Comparison of ENCODE assay signal across 8 cellular contexts in genomic region chr5:33891731-33892418, GRCh38. TPM values are rescaled to one million over a fixed set of nuclear protein-coding genes. Genes with fewer than 3 reads are reported as not detected.
DNase-seq lines count a peak whose midpoint lies in the region; ATAC-seq and TF ChIP-seq lines count a peak whose summit lies in the region.

Gene ADAMTS12 (minus strand): TSS chr5:33891990. CDS start chr5:33891856, 134 bp downstream.

- TF ChIP-seq CTCF in glutamatergic neuron (IDR thresholded peaks at IDR 0.05; ENCODE audit: partially characterized antibody, unreplicated experiment) (no peak), progenitor cell of endocrine pancreas (IDR thresholded peaks at IDR 0.05; ENCODE audit: unreplicated experiment) (no peak)

- H3K4me1 Mint-ChIP-seq in glutamatergic neuron (ENCODE audit: low read depth, unreplicated experiment) (peaks cover 2% of the 10 kb centered on the region), progenitor cell of endocrine pancreas (ENCODE audit: low read depth) (peaks cover 31% of the 10 kb centered on the region)

- H3K36me3 Mint-ChIP-seq in glutamatergic neuron (ENCODE audit: unreplicated experiment): no peaks in the 10 kb centered on the region
- H3K36me3 Mint-ChIP-seq in progenitor cell of endocrine pancreas (ENCODE audit: insufficient read depth): no peaks in the 10 kb centered on the region

- ATAC-seq in GM19438 (IDR thresholded peaks at IDR 0.05; ENCODE audit: low read depth, unreplicated experiment) (peak; percentile 41), HG02981 (IDR thresholded peaks at IDR 0.05; ENCODE audit: unreplicated experiment) (no peak), HG03108 (IDR thresholded peaks at IDR 0.05; ENCODE audit: unreplicated experiment) (no peak)

- H3K4me3 Mint-ChIP-seq in glutamatergic neuron (ENCODE audit: unreplicated experiment) (peak within 1 kb of the TSS; percentile 89), progenitor cell of endocrine pancreas (ENCODE audit: low read depth) (peak within 1 kb of the TSS; percentile 80)

- H3K27ac Mint-ChIP-seq in glutamatergic neuron (ENCODE audit: unreplicated experiment) (no peak within 1 kb of the TSS), progenitor cell of endocrine pancreas (peak within 1 kb of the TSS; percentile 89)

- H3K27me3 Mint-ChIP-seq in glutamatergic neuron (ENCODE audit: unreplicated experiment): peaks cover 3% of the 10 kb centered on the region
- peaks cover 7% of the 10 kb centered on the region for H3K27me3 Mint-ChIP-seq in progenitor cell of endocrine pancreas

- DNase-seq in SK-N-DZ (ENCODE audit: low spot score): peak; percentile 27
- peak; percentile 54 for DNase-seq in glutamatergic neuron
- DNase-seq in progenitor cell of endocrine pancreas (ENCODE audit: low spot score, unreplicated experiment): peak; percentile 34
- no peak for DNase-seq in OCI-M2 (lab: John Stamatoyannopoulos, UW; ENCODE audit: unreplicated experiment)
- no peak for DNase-seq in stimulated activated CD4-positive, alpha-beta T cell treated with anti-CD3 and anti-CD28 coated beads, Interleukin-15, amount 100 ng/mL, for 24 hours

- peaks cover 1% of the 10 kb centered on the region for H3K9me3 Mint-ChIP-seq in glutamatergic neuron (ENCODE audit: unreplicated experiment)
- no peaks in the 10 kb centered on the region for H3K9me3 Mint-ChIP-seq in progenitor cell of endocrine pancreas (ENCODE audit: low read depth)

RNA-seq across cellular contexts. Expression of gene ADAMTS12, which starts in this region (rescaled TPM):
- 4.6 and 11.2 TPM in 2 replicates for polyA plus RNA-seq in SK-N-DZ (2014; cell fraction: cytosol; rRNA removed)
- 3.7 and 7.4 TPM in 2 replicates for polyA plus RNA-seq in SK-N-DZ (2014; cell fraction: nucleus; rRNA removed)
- total RNA-seq in glutamatergic neuron (ENCODE audit: unreplicated experiment): 0.54 TPM
- 5.2 and 7.8 TPM in 2 replicates for total RNA-seq in progenitor cell of endocrine pancreas

Comparison
In these comparisons a context has a peak if more than half of its experiments do, and no peak if none do; other contexts are left out.
1. Peak in DNase-seq in glutamatergic neuron; RNA of the gene not detected or under 1 TPM.
2. DNase-seq: peak in SK-N-DZ (single experiment) and progenitor cell of endocrine pancreas (single experiment); none in OCI-M2 (single experiment) and stimulated activated CD4-positive, alpha-beta T cell treated with anti-CD3 and anti-CD28 coated beads, Interleukin-15, amount 100 ng/mL, for 24 hours (single experiment).